ENCODE assay signal across 21 cellular contexts in genomic region chr4:169963998-169964397, GRCh38.
"Had no signal": no experiment of that assay in that cellular context is flagged by ENCODE, and none has a peak within 500 bp of the region (broad histone marks: within the 10 kb centered on the region; RNA-seq: fewer than 3 reads in every experiment).

No MANE protein-coding gene starts in this region.

- H3K36me3 ChIP-seq: cardiac muscle cell, ovary had no signal

- H3K4me3 ChIP-seq: cardiac muscle cell, hepatocyte, ovary, testis had no signal

- H3K9me3 Mint-ChIP-seq: activated T-cell treated with anti-CD3 and anti-CD28 coated beads, Interleukin-2, amount 50 U/mL, for 24 hours; effector memory CD8-positive, alpha-beta T cell; T-helper 2 cell treated with Interferon-gamma antibody and Interleukin-4, amounts not matched to agents 5 μg/mL and 100 μg/mL, for 36 hours had no signal

- ATAC-seq: activated CD8-positive, alpha-beta memory T cell treated with anti-CD3 and anti-CD28 coated beads, Interleukin-2, amount 10 ng/mL, durations not matched to agents 7 days and 5 days; activated naive CD4-positive, alpha-beta T cell treated with anti-CD3 and anti-CD28 coated beads, Interleukin-2, amount 50 U/mL, for 72 hours; effector memory CD8-positive, alpha-beta T cell; left ventricle myocardium superior had no signal

- DNase-seq: activated CD4-positive, alpha-beta T cell treated with anti-CD3 and anti-CD28 coated beads for 1 hour; activated CD4-positive, alpha-beta T cell treated with anti-CD3 and anti-CD28 coated beads, Interleukin-2, amount 50 U/mL, for 48 hours; activated CD8-positive, alpha-beta memory T cell treated with anti-CD3 and anti-CD28 coated beads, Interleukin-2, amount 10 ng/mL, durations not matched to agents 7 days and 5 days; activated effector memory CD4-positive, alpha-beta T cell treated with anti-CD3 and anti-CD28 coated beads, Interleukin-2, amount 50 U/mL, for 16 hours; activated T-cell treated with anti-CD3 and anti-CD28 coated beads, Interleukin-2, amount 50 U/mL, for 24 hours; amygdala; cortex of kidney; effector memory CD8-positive, alpha-beta T cell; left ventricle myocardium superior; mesendoderm; ovary; stimulated activated CD4-positive, alpha-beta T cell treated with anti-CD3 and anti-CD28 coated beads, Interleukin-15, amount 100 ng/mL, for 24 hours; stimulated activated CD4-positive, alpha-beta T cell treated with anti-CD3 and anti-CD28 coated beads, Interleukin-4, amount 100 ng/mL, for 24 hours; testis had no signal

- H3K27me3 Mint-ChIP-seq: activated T-cell treated with anti-CD3 and anti-CD28 coated beads, Interleukin-2, amount 50 U/mL, for 24 hours had no signal

- H3K27ac ChIP-seq: cardiac muscle cell, epithelial cell of prostate, hepatocyte, ovary, testis had no signal

- H3K79me2 ChIP-seq: hepatocyte had no signal

- H3K36me3 Mint-ChIP-seq: activated CD8-positive, alpha-beta memory T cell treated with anti-CD3 and anti-CD28 coated beads, Interleukin-2, amount 10 ng/mL, durations not matched to agents 7 days and 5 days; activated naive CD4-positive, alpha-beta T cell treated with anti-CD3 and anti-CD28 coated beads, Interleukin-2, amount 50 U/mL, for 72 hours had no signal

- H2AFZ ChIP-seq: hepatocyte had no signal

- H3K4me3 Mint-ChIP-seq: activated CD8-positive, alpha-beta memory T cell treated with anti-CD3 and anti-CD28 coated beads, Interleukin-2, amount 10 ng/mL, durations not matched to agents 7 days and 5 days; activated T-cell treated with anti-CD3 and anti-CD28 coated beads, Interleukin-2, amount 50 U/mL, for 24 hours; effector memory CD8-positive, alpha-beta T cell; neural crest cell; stimulated activated naive CD8-positive, alpha-beta T cell treated with anti-CD3 and anti-CD28 coated beads, Interleukin-15, Interleukin-2, amounts not matched to agents 100 ng/mL and 50 ng/mL, for 24 hours; T-helper 2 cell treated with Interferon-gamma antibody and Interleukin-4, amounts not matched to agents 5 μg/mL and 100 μg/mL, for 36 hours had no signal

- H3K27me3 ChIP-seq: cardiac muscle cell, hepatocyte, ovary, testis had no signal

- H3K9me3 ChIP-seq: ovary, testis had no signal

- H3K4me1 Mint-ChIP-seq: activated CD8-positive, alpha-beta memory T cell treated with anti-CD3 and anti-CD28 coated beads, Interleukin-2, amount 10 ng/mL, durations not matched to agents 7 days and 5 days; neural crest cell had no signal

- H3K4me2 ChIP-seq: hepatocyte had no signal

- H3K4me1 ChIP-seq: testis had no signal

- H3K27ac Mint-ChIP-seq: activated CD8-positive, alpha-beta memory T cell treated with anti-CD3 and anti-CD28 coated beads, Interleukin-2, amount 10 ng/mL, durations not matched to agents 7 days and 5 days; activated naive CD4-positive, alpha-beta T cell treated with anti-CD3 and anti-CD28 coated beads, Interleukin-2, amount 50 U/mL, for 72 hours; activated T-cell treated with anti-CD3 and anti-CD28 coated beads, Interleukin-2, amount 50 U/mL, for 24 hours; effector memory CD8-positive, alpha-beta T cell; stimulated activated naive CD8-positive, alpha-beta T cell treated with anti-CD3 and anti-CD28 coated beads, Interleukin-15, Interleukin-2, amounts not matched to agents 100 ng/mL and 50 ng/mL, for 24 hours; T-helper 2 cell treated with Interferon-gamma antibody and Interleukin-4, amounts not matched to agents 5 μg/mL and 100 μg/mL, for 36 hours had no signal
